Comparison of ENCODE assay signal across 8 cellular contexts in the genomic region with DNA sequence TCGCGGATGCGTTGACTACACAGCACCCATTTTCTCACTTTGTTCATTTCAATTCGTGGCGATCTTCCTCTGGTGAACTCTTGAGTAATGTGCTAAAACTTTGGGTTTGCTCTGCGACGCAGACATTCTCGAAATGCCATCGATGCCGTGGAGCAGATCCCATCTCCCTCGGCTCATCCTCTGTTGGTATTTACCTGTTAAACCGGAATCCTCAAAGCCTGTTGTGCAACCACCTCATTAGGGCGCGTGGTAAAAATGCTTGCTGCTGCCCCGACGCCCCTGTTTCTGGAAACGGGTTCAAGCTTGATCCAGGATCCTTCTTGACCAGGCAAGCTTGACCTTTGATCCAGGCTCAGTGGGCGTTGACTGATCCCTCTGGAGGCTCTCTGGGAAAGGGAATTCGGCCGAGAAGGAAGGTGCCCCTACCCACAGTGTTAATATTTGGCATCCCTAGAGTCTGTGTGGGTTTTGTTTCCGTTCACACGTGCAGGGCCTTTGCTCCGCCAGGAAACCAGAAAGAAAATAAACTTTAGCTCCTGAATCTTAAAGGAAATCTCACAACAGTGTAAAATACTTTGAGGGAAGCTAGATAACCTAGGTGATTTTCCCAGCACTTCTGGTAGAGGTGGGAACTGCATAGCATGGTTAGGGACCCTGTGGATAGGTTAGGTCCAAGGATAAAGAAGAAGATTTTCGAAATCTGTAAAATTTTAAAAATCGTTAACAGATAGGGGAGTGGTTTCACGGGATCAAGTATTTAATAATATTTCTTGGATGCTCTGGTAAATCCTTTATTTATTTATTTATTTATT. TPM values are rescaled to one million over a fixed set of nuclear protein-coding genes. Genes with fewer than 3 reads are reported as not detected.
DNase-seq lines count a peak whose midpoint lies in the region; ATAC-seq, FAIRE-seq and TF ChIP-seq lines count a peak whose summit lies in the region.

No MANE protein-coding gene starts in this region.

- WGBS in lower leg skin, 2 donors: 2 to 3% methylated on average over 26 of the region's 26 CpGs

- ATAC-seq in HG03521 (IDR thresholded peaks at IDR 0.05; ENCODE audit: unreplicated experiment): no peak

- no peak for TF ChIP-seq CTCF in lower leg skin (IDR thresholded peaks at IDR 0.05)

- H3K27ac Mint-ChIP-seq in T-helper 1 cell treated with Interleukin-12 subunit alpha and Interleukin-12 subunit beta and Interleukin-4 antibody, amounts not matched to agents 30 μg/mL and 1 μg/mL, for 36 hours: peak overlapping the region; percentile 99
- H3K27ac Mint-ChIP-seq in stimulated activated naive CD8-positive, alpha-beta T cell treated with anti-CD3 and anti-CD28 coated beads, Interleukin-15, Interleukin-2, amounts not matched to agents 100 ng/mL and 50 ng/mL, for 24 hours: peak overlapping the region; percentile 98

- H3K4me3 Mint-ChIP-seq in T-helper 1 cell treated with Interleukin-12 subunit alpha and Interleukin-12 subunit beta and Interleukin-4 antibody, amounts not matched to agents 30 μg/mL and 1 μg/mL, for 36 hours: peak overlapping the region; percentile 98
- H3K4me3 Mint-ChIP-seq in stimulated activated naive CD8-positive, alpha-beta T cell treated with anti-CD3 and anti-CD28 coated beads, Interleukin-15, Interleukin-2, amounts not matched to agents 100 ng/mL and 50 ng/mL, for 24 hours: peak overlapping the region; percentile 95

- peaks cover 14% of the 10 kb centered on the region for H3K36me3 Mint-ChIP-seq in T-helper 1 cell treated with Interleukin-12 subunit alpha and Interleukin-12 subunit beta and Interleukin-4 antibody, amounts not matched to agents 30 μg/mL and 1 μg/mL, for 36 hours (ENCODE audit: low read depth)
- H3K36me3 Mint-ChIP-seq in stimulated activated naive CD8-positive, alpha-beta T cell treated with anti-CD3 and anti-CD28 coated beads, Interleukin-15, Interleukin-2, amounts not matched to agents 100 ng/mL and 50 ng/mL, for 24 hours (ENCODE audit: low read depth): peaks cover 23% of the 10 kb centered on the region

- FAIRE-seq in HTR-8/SVneo (lab: Jason Lieb, UNC): no peak

- peaks cover 4% of the 10 kb centered on the region for H3K27me3 Mint-ChIP-seq in T-helper 1 cell treated with Interleukin-12 subunit alpha and Interleukin-12 subunit beta and Interleukin-4 antibody, amounts not matched to agents 30 μg/mL and 1 μg/mL, for 36 hours (ENCODE audit: low read depth)
- H3K27me3 Mint-ChIP-seq in stimulated activated naive CD8-positive, alpha-beta T cell treated with anti-CD3 and anti-CD28 coated beads, Interleukin-15, Interleukin-2, amounts not matched to agents 100 ng/mL and 50 ng/mL, for 24 hours: no peaks in the 10 kb centered on the region

- peak; percentile 31 for DNase-seq in DMS53 treated with DMSO at 0.1 percent for 48 hours (lab: John Stamatoyannopoulos, UW; ENCODE audit: unreplicated experiment)
- DNase-seq in HTR-8/SVneo (ENCODE audit: insufficient read length, low spot score): peak; percentile 35
- peak; percentile 28 for DNase-seq in dedifferentiated amniotic fluid mesenchymal stem cell (ENCODE audit: extremely low spot score)
- DNase-seq in lower leg skin (ENCODE audit: low spot score in 2 of 2): peak; percentile 47 to 87
- no peak for DNase-seq in effector CD8-positive, alpha-beta T cell (lab: John Stamatoyannopoulos, UW)

- H3K9me3 Mint-ChIP-seq in T-helper 1 cell treated with Interleukin-12 subunit alpha and Interleukin-12 subunit beta and Interleukin-4 antibody, amounts not matched to agents 30 μg/mL and 1 μg/mL, for 36 hours: no peaks in the 10 kb centered on the region
- no peaks in the 10 kb centered on the region for H3K9me3 Mint-ChIP-seq in stimulated activated naive CD8-positive, alpha-beta T cell treated with anti-CD3 and anti-CD28 coated beads, Interleukin-15, Interleukin-2, amounts not matched to agents 100 ng/mL and 50 ng/mL, for 24 hours

- peak overlapping the region; percentile 83 for H3K4me3 ChIP-seq in lower leg skin (ENCODE audit: low read depth, poor library complexity, severe bottlenecking)

- H3K4me1 Mint-ChIP-seq in T-helper 1 cell treated with Interleukin-12 subunit alpha and Interleukin-12 subunit beta and Interleukin-4 antibody, amounts not matched to agents 30 μg/mL and 1 μg/mL, for 36 hours (ENCODE audit: low read depth): peaks cover 40% of the 10 kb centered on the region
- H3K4me1 Mint-ChIP-seq in stimulated activated naive CD8-positive, alpha-beta T cell treated with anti-CD3 and anti-CD28 coated beads, Interleukin-15, Interleukin-2, amounts not matched to agents 100 ng/mL and 50 ng/mL, for 24 hours (ENCODE audit: low read depth): peaks cover 61% of the 10 kb centered on the region

- no peak for TF ChIP-seq POLR2A in lower leg skin (IDR thresholded peaks at IDR 0.05)

- intact Hi-C loops in lower leg skin (cut with DNase I; ENCODE audit: low total_unique reads): no loop called here

RNA-seq across cellular contexts. Expression of a gene that starts 1.0 kb away (rescaled TPM):
- total RNA-seq in lower leg skin: 100 to 1,000 TPM in 3 of 4 donors, 10 to 100 TPM in 1; 90.8 to 163 (median 111) TPM
